26 cellular contexts compared by ENCODE assay signal in genomic region chr2:190051223-190051622, GRCh38. TPM values are rescaled to one million over a fixed set of nuclear protein-coding genes. Genes with fewer than 3 reads are reported as not detected.
DNase-seq lines count a peak whose midpoint lies in the region; ATAC-seq, FAIRE-seq and TF ChIP-seq lines count a peak whose summit lies in the region.
"Had no signal": no experiment of that assay in that cellular context is flagged by ENCODE, and none has a peak within 500 bp of the region (broad histone marks: within the 10 kb centered on the region; RNA-seq: fewer than 3 reads in every experiment).

No MANE protein-coding gene starts in this region.

- TF ChIP-seq CTCF in right lobe of liver (IDR thresholded peaks at IDR 0.05) (no peak), HepG2 (CRISPR knock-in tag; IDR thresholded peaks at IDR 0.05) (no peak)

- FAIRE-seq in HepG2 (lab: Jason Lieb, UNC): no peak
- FAIRE-seq: A204.1, GM12891 had no signal

- intact Hi-C loops in right lobe of liver (cut with DNase I) (no loop called here), HepG2 (cut with micrococcal nuclease; ENCODE audit: unreplicated experiment) (no loop called here)

- H3K9ac ChIP-seq in HepG2 (ENCODE audit: insufficient read depth, low read depth, low read length): no peak overlapping the region
- H3K9ac ChIP-seq: BLaER1 had no signal

- H3K79me2 ChIP-seq in HepG2 (ENCODE audit: insufficient read depth, low read length): no peaks in the 10 kb centered on the region

- H4K20me1 ChIP-seq in HepG2 (ENCODE audit: insufficient read depth, low read length): no peaks in the 10 kb centered on the region
- H4K20me1 ChIP-seq: BLaER1 had no signal

- POLR2A ChIA-PET in HepG2 (lab: Yijun Ruan, JAX): no interaction called here

- TF ChIP-seq EP300 in HepG2 (IDR thresholded peaks at IDR 0.05; ENCODE audit: low read depth in 2 of 2, low read length in 2 of 2) (no peak), HepG2 (CRISPR knock-in tag; IDR thresholded peaks at IDR 0.05; ENCODE audit: borderline replicate concordance) (no peak)

- peak in 3 of 4 donors; percentile 29 to 55 (median 44) for ATAC-seq in right lobe of liver
- no peak for ATAC-seq in HepG2
- ATAC-seq in left lobe of liver: peak; percentile 67

- no peak for TF ChIP-seq RAD21 in HepG2 (CRISPR knock-in tag; IDR thresholded peaks at IDR 0.05)

- H3K27ac ChIP-seq in right lobe of liver: no peak overlapping the region
- H3K27ac ChIP-seq in HepG2 (ENCODE audit: extremely low read length, insufficient read depth, low read length): no peak overlapping the region
- H3K27ac ChIP-seq: BLaER1 had no signal

- no TSS peak for BruUV-seq in HepG2 (replicated peaks; lab: Mats Ljungman, UMichigan)

- in situ Hi-C loops in HepG2 (cut with HindIII; ENCODE audit: extremely low pct_ligation_motif_present, low pct_unique_long_range_greater_than_20kb): loop anchor here (25.0 kb wide), 1 partner anchor 389 kb away; the partner anchor contains the start of genes ANKAR and ASNSD1

- no peak for DNase-seq in right lobe of liver
- DNase-seq in HepG2 (ENCODE audit: low spot score): no peak
- DNase-seq in left lobe of liver (ENCODE audit: low spot score): no peak
- DNase-seq in HT-29 (ENCODE audit: low spot score): no peak
- no peak for DNase-seq in kidney glomerular epithelial cell (lab: John Stamatoyannopoulos, UW)
- DNase-seq: 8988T; ACHN; BE2C; C1 segment of cervical spinal cord; CD4-positive, alpha-beta memory T cell; CD4-positive, CD25-positive, alpha-beta regulatory T cell; CD8-positive, alpha-beta memory T cell; COR-L47; DMS 273 treated with DMSO at 0.1 percent for 48 hours; DMS153; DMS79; DND-41; EL; GDM1 had no signal

- H3K4me3 ChIP-seq in right lobe of liver (no peak overlapping the region), HepG2 (replicated peaks in 1 of 3; ENCODE audit: insufficient read depth in 1 of 3, low read depth in 2 of 3, low read length in 3 of 3) (no peak overlapping the region)
- H3K4me3 ChIP-seq: BLaER1 had no signal

- no peak overlapping the region for H2AFZ ChIP-seq in HepG2 (ENCODE audit: low read length)

- H3K27me3 ChIP-seq in right lobe of liver (no peaks in the 10 kb centered on the region), HepG2 (ENCODE audit: control insufficient read depth in 1 of 2, insufficient read depth in 2 of 2, low read length in 2 of 2) (peaks cover 3 to 7% of the 10 kb centered on the region in 2 experiments; a peak in 2 of 5 replicates)
- H3K27me3 ChIP-seq: BE2C, BLaER1 had no signal

- H3K4me1 ChIP-seq in right lobe of liver: no peaks in the 10 kb centered on the region
- no peaks in the 10 kb centered on the region for H3K4me1 ChIP-seq in HepG2 (ENCODE audit: insufficient read depth, low read length)
- H3K4me1 ChIP-seq: BE2C, BLaER1 had no signal

- CTCF ChIA-PET in HepG2 (lab: Yijun Ruan, JAX; ENCODE audit: low intra/inter-chr PET ratio, low total read pairs): no interaction called here

- H3K4me2 ChIP-seq in HepG2 (ENCODE audit: low read depth, low read length): no peak overlapping the region
- H3K4me2 ChIP-seq: BLaER1 had no signal

- H3K9me3 ChIP-seq in right lobe of liver (no peaks in the 10 kb centered on the region), HepG2 (ENCODE audit: low read length) (no peaks in the 10 kb centered on the region)
- H3K9me3 ChIP-seq: BE2C, BLaER1 had no signal

- no peaks in the 10 kb centered on the region for H3K36me3 ChIP-seq in right lobe of liver
- no peaks in the 10 kb centered on the region for H3K36me3 ChIP-seq in HepG2 (replicated peaks in 1 of 2; ENCODE audit: control insufficient read depth in 1 of 2, insufficient read depth in 2 of 2, low read length in 2 of 2)
- H3K36me3 ChIP-seq: BE2C, BLaER1 had no signal

- TF ChIP-seq POLR2A in right lobe of liver (IDR thresholded peaks at IDR 0.05) (no peak), HepG2 (IDR thresholded peaks at IDR 0.05; ENCODE audit: insufficient read depth in 1 of 2, low read depth in 2 of 2, low read length in 2 of 2) (no peak)

TF ChIP-seq in HepG2, 621 proteins besides CTCF, POLR2A, EP300 and RAD21:
- TF ChIP-seq ZMYM4 (CRISPR knock-in tag; IDR thresholded peaks at IDR 0.05) (no peak), ZNF816 (CRISPR knock-in tag; IDR thresholded peaks at IDR 0.05; ENCODE audit: borderline replicate concordance) (no peak), ZFP41 (CRISPR knock-in tag; IDR thresholded peaks at IDR 0.05; ENCODE audit: borderline replicate concordance) (no peak), GABPB1 (CRISPR knock-in tag; IDR thresholded peaks at IDR 0.05) (no peak), ZNF343 (CRISPR knock-in tag; IDR thresholded peaks at IDR 0.05) (no peak), ZNF713 (CRISPR knock-in tag; IDR thresholded peaks at IDR 0.05) (no peak), YY1 (IDR thresholded peaks at IDR 0.05; ENCODE audit: insufficient read depth, insufficient replicate concordance, low read depth, low read length) (no peak)
TF ChIP-seq in HepG2: peak in this region for 0.

RNA-seq across cellular contexts. Expression of gene MSTN, which starts 11.3 kb away (rescaled TPM):
- not detected for total RNA-seq in right lobe of liver
- not detected in 2 replicates for total RNA-seq in HepG2 (2016; rRNA removed; fragmentation: Illumina TruSeq; extraction: Trizol)
- not detected in 2 replicates for total RNA-seq in HepG2 (2016; cell fraction: cytosol; rRNA removed; fragmentation: Illumina TruSeq; extraction: Trizol; ENCODE audit: low read depth)
- not detected in 2 replicates for total RNA-seq in HepG2 (2016; cell fraction: insoluble cytoplasmic fraction; rRNA removed; fragmentation: Illumina TruSeq; extraction: Trizol)
- total RNA-seq in HepG2 (2016; cell fraction: membrane; rRNA removed; fragmentation: Illumina TruSeq; extraction: Trizol): not detected in 2 replicates
- not detected in 2 replicates for total RNA-seq in HepG2 (2016; cell fraction: nucleus; rRNA removed; fragmentation: Illumina TruSeq; extraction: Trizol)
- polyA plus RNA-seq in HepG2 (2011; rRNA removed): 0.04 TPM in 2 replicates
- polyA plus RNA-seq in HepG2 (2011; cell fraction: cytosol; rRNA removed): not detected in 2 replicates
- 0.08 and 0.21 TPM in 2 replicates for polyA plus RNA-seq in HepG2 (2011; cell fraction: nucleus; rRNA removed)
- polyA plus RNA-seq in HepG2 (2012): 0.11 and 0.12 TPM in 2 replicates
- polyA plus RNA-seq in HepG2 (2016; cell fraction: cytosol; fragmentation: Illumina TruSeq; extraction: Trizol; ENCODE audit: low read depth): not detected in 2 replicates
- not detected in 2 replicates for polyA plus RNA-seq in HepG2 (2016; cell fraction: insoluble cytoplasmic fraction; fragmentation: Illumina TruSeq; extraction: Trizol; ENCODE audit: low read depth)
- polyA plus RNA-seq in HepG2 (2016; cell fraction: membrane; fragmentation: Illumina TruSeq; extraction: Trizol; ENCODE audit: low read depth): not detected in 2 replicates
- polyA plus RNA-seq in HepG2 (2016; cell fraction: nucleus; fragmentation: Illumina TruSeq; extraction: Trizol; ENCODE audit: insufficient read depth, low read depth): not detected in 2 replicates
- polyA minus RNA-seq in HepG2 (2011; rRNA and poly(A)+ RNA removed; ENCODE audit: low replicate concordance): not detected in 2 replicates
- polyA minus RNA-seq in HepG2 (2011; cell fraction: cytosol; rRNA and poly(A)+ RNA removed): not detected in 2 replicates
- polyA minus RNA-seq in HepG2 (2011; cell fraction: nucleus; rRNA and poly(A)+ RNA removed): 0.25 TPM in 1 of 2 replicates, not detected in the other
- not detected for total RNA-seq in left lobe of liver
- not detected in 2 replicates for total RNA-seq in HT-29 (2014; rRNA removed; shearing (Covaris generic))
- total RNA-seq: A673; CD4-positive, alpha-beta memory T cell; CD4-positive, CD25-positive, alpha-beta regulatory T cell; CD8-positive, alpha-beta memory T cell; Daoy; G401 had no signal
- polyA plus RNA-seq: CD14-positive monocyte; CD4-positive, alpha-beta memory T cell; CD4-positive, CD25-positive, alpha-beta regulatory T cell; CD8-positive, alpha-beta memory T cell had no signal
